1 cellular context compared by ENCODE assay signal in the genomic region with DNA sequence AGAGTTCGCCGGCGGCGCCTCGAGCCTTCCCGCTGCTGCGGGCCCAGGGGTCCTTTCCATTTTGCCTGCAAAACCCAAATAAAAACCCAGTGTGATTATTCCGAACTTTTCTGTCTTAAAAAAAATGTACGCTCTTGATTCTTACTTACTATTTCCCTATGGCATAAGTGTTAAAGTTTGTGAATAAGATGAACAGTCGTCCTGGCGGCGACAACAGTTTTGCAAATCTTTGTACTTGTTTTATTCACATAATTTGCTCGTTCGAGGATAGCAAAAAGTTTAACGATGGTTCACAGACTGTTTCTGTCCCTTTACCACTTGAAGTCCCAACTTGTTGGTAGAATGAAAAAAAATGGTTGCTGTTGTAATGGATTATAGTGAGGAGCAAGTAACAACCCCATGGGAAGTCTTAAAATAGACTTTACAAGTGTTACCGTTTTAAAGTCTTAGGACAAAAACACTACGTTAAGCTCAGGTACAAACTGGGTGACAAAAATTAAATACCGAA.
TF ChIP-seq lines count a peak whose summit lies in the region.

No MANE protein-coding gene starts in this region.

TF ChIP-seq in GM12878, 131 proteins besides CTCF, POLR2A, EP300 and RAD21:
- no peak for TF ChIP-seq POU2F2 (IDR thresholded peaks at IDR 0.05; ENCODE audit: borderline replicate concordance, low read depth, low read length)
- 0 out of 2 replicates have a peak, but pooled peaks have one; percentile 1 for TF ChIP-seq IKZF1 (conservative IDR thresholded peaks at IDR 0.05)
- no peak for TF ChIP-seq ATF7 (IDR thresholded peaks at IDR 0.05; ENCODE audit: low read depth)
- no peak for TF ChIP-seq MTA3 (IDR thresholded peaks at IDR 0.05; ENCODE audit: borderline replicate concordance, low read length)
- TF ChIP-seq FOXM1 (IDR thresholded peaks at IDR 0.05; ENCODE audit: low read depth, low read length), result no peak
